13 cellular contexts compared by ENCODE assay signal in genomic region chr12:92028039-92028709, GRCh38.
A peak's percentile ranks its signal among the peaks of the same experiment; 100 is the strongest.
DNase-seq lines count a peak whose midpoint lies in the region; ATAC-seq, FAIRE-seq and TF ChIP-seq lines count a peak whose summit lies in the region.
"Had no signal": no experiment of that assay in that cellular context is flagged by ENCODE, and none has a peak within 500 bp of the region (broad histone marks: within the 10 kb centered on the region; RNA-seq: fewer than 3 reads in every experiment).

No MANE protein-coding gene starts in this region.

- H3K27me3 ChIP-seq in GM23248 (replicated peaks; ENCODE audit: insufficient read depth) = no peaks in the 10 kb centered on the region
- no peaks in the 10 kb centered on the region for H3K27me3 ChIP-seq in keratinocyte (ENCODE audit: control insufficient read depth, extremely low read depth, insufficient read depth, low read length)
- H3K27me3 ChIP-seq in mesendoderm (ENCODE audit: insufficient read depth, low read length, poor library complexity) = no peaks in the 10 kb centered on the region

- H3K9ac ChIP-seq in GM23248 (no peak overlapping the region), keratinocyte (ENCODE audit: control insufficient read depth, extremely low read depth, insufficient read depth, low read length) (no peak overlapping the region), mesendoderm (ENCODE audit: low read length) (no peak overlapping the region)

- H3K4me2 ChIP-seq in GM23248 (ENCODE audit: unreplicated experiment) (no peak overlapping the region), keratinocyte (ENCODE audit: control insufficient read depth, extremely low read depth, insufficient read depth, low read depth, low read length) (no peak overlapping the region), mesendoderm (ENCODE audit: low read length) (no peak overlapping the region)

- peak overlapping the region; percentile 63 for H3K27ac ChIP-seq in 22Rv1
- H3K27ac ChIP-seq in GM23248 = no peak overlapping the region
- H3K27ac ChIP-seq in keratinocyte (ENCODE audit: control insufficient read depth, insufficient read depth, low read length) = no peak overlapping the region
- H3K27ac ChIP-seq in mesendoderm (ENCODE audit: low read depth, low read length) = no peak overlapping the region

- dilution Hi-C loops in keratinocyte (cut with MboI; ENCODE audit: extremely low pct_ligation_motif_present, low sequenced_read_pairs) = no loop called here

- no peaks in the 10 kb centered on the region for H3F3A ChIP-seq in GM23248 (ENCODE audit: insufficient read depth)

- no peaks in the 10 kb centered on the region for H3K4me1 ChIP-seq in GM23248 (ENCODE audit: insufficient read depth)
- peaks cover 7% of the 10 kb centered on the region for H3K4me1 ChIP-seq in keratinocyte (ENCODE audit: control insufficient read depth, extremely low read depth, insufficient read depth, low read length)
- no peaks in the 10 kb centered on the region for H3K4me1 ChIP-seq in mesendoderm (ENCODE audit: control insufficient read depth, low read depth, low read length)

- no peak overlapping the region for H2BK15ac ChIP-seq in mesendoderm (replicated peaks; ENCODE audit: low read depth)

- H4K8ac ChIP-seq in mesendoderm (ENCODE audit: low read depth, low read length) = no peak overlapping the region

- no peak overlapping the region for H2AFZ ChIP-seq in GM23248
- H2AFZ ChIP-seq in keratinocyte (ENCODE audit: control insufficient read depth, low read length) = no peak overlapping the region

- no peaks in the 10 kb centered on the region for H3K79me1 ChIP-seq in mesendoderm (ENCODE audit: low read length)

- H3K4me3 ChIP-seq in GM23248 = no peak overlapping the region
- no peak overlapping the region for H3K4me3 ChIP-seq in keratinocyte (ENCODE audit: control insufficient read depth in 2 of 3, extremely low read depth in 1 of 3, insufficient read depth in 2 of 3, low read depth in 1 of 3, low read length in 3 of 3)
- H3K4me3 ChIP-seq in mesendoderm (ENCODE audit: low read length) = no peak overlapping the region

- H3K9me3 ChIP-seq in GM23248 (ENCODE audit: low read depth) = no peaks in the 10 kb centered on the region
- no peaks in the 10 kb centered on the region for H3K9me3 ChIP-seq in keratinocyte (ENCODE audit: control insufficient read depth, low read depth, low read length)

- DNase-seq in GM23248 = peak; percentile 47
- peak; percentile 79 for DNase-seq in amniotic epithelial cell (ENCODE audit: low read depth)
- no peak for DNase-seq in keratinocyte (ENCODE audit: low read depth, low spot score)
- DNase-seq in mesendoderm = no peak
- DNase-seq: activated naive CD8-positive, alpha-beta T cell treated with anti-CD3 and anti-CD28 coated beads, Interleukin-2, amount 10 ng/mL, durations not matched to agents 7 days and 5 days; NCI-H2029; posterior cingulate gyrus; RPMI8226; trophoblast cell had no signal

- no peaks in the 10 kb centered on the region for H3K9me1 ChIP-seq in keratinocyte (ENCODE audit: control insufficient read depth, extremely low read depth, insufficient read depth, low read length)

- TF ChIP-seq CTCF in 22Rv1 (IDR thresholded peaks at IDR 0.05) (no peak), keratinocyte (optimal IDR thresholded peaks at IDR 0.05 in 1 of 3, IDR thresholded peaks at IDR 0.05 in 1 of 3, conservative IDR thresholded peaks at IDR 0.05 in 1 of 3; ENCODE audit: extremely low read depth in 1 of 3, insufficient read depth in 2 of 3, low read length in 3 of 3) (no peak)

- H3K9me2 ChIP-seq in GM23248 (ENCODE audit: insufficient read depth) = no peaks in the 10 kb centered on the region

- H4K20me1 ChIP-seq in GM23248 (ENCODE audit: insufficient read depth) = no peaks in the 10 kb centered on the region
- H4K20me1 ChIP-seq in keratinocyte (ENCODE audit: control insufficient read depth, extremely low read depth, insufficient read depth, low read length) = no peaks in the 10 kb centered on the region

- no peak overlapping the region for H3K4ac ChIP-seq in mesendoderm (ENCODE audit: low read depth, low read length)

- in situ Hi-C loops in GM23248 (cut with MboI) = no loop called here

- ATAC-seq in GM19455 (IDR thresholded peaks at IDR 0.05; ENCODE audit: unreplicated experiment) = no peak
- ATAC-seq in esophagus mucosa = no peak
- no peak for ATAC-seq in HG02678 (IDR thresholded peaks at IDR 0.05; ENCODE audit: unreplicated experiment)

- H2AK5ac ChIP-seq in mesendoderm (ENCODE audit: low read length) = no peak overlapping the region

- H3K23ac ChIP-seq in mesendoderm (ENCODE audit: low read length) = no peak overlapping the region

- H3K79me2 ChIP-seq in GM23248 (ENCODE audit: insufficient read depth) (no peaks in the 10 kb centered on the region), keratinocyte (ENCODE audit: control insufficient read depth, insufficient read depth, low read length) (no peaks in the 10 kb centered on the region), mesendoderm (ENCODE audit: control insufficient read depth, insufficient read depth, low read length) (no peaks in the 10 kb centered on the region)

- no peak overlapping the region for H3K18ac ChIP-seq in mesendoderm (ENCODE audit: low read length)

- 59 to 61% methylated on average over 3 of the region's 3 CpGs for WGBS in GM23248 (ENCODE audit: low coverage in 1 of 2, low lambda C conversion rate in 2 of 2, missing lambda C conversion rate in 2 of 2), 2 experiments
- no CpG with 5 or more reads among the region's 3 CpGs for whole genome bisulfite sequencing in mesendoderm (ENCODE audit: extremely low coverage, insufficient coverage, low lambda C conversion rate)

- H3K36me3 ChIP-seq in GM23248 (ENCODE audit: low read depth) (no peaks in the 10 kb centered on the region), keratinocyte (ENCODE audit: control insufficient read depth in 2 of 2, extremely low read depth in 1 of 2, insufficient read depth in 2 of 2, low read length in 2 of 2) (no peaks in the 10 kb centered on the region), mesendoderm (ENCODE audit: control insufficient read depth, insufficient read depth, low read length) (no peaks in the 10 kb centered on the region)

- no peak overlapping the region for H3K56ac ChIP-seq in mesendoderm (ENCODE audit: low read length)

- H4K5ac ChIP-seq in mesendoderm (ENCODE audit: low read length) = no peak overlapping the region

- H2BK5ac ChIP-seq in mesendoderm (ENCODE audit: low read length) = no peak overlapping the region

- FAIRE-seq in keratinocyte (lab: Jason Lieb, UNC) = peak; percentile 62

- H2BK120ac ChIP-seq in mesendoderm (ENCODE audit: low read depth, low read length) = no peak overlapping the region

Comparison
In these comparisons a context has a peak if more than half of its experiments do, and no peak if none do; other contexts are left out.
1. DNase-seq: peak in GM23248 (single experiment) and amniotic epithelial cell (single experiment); none in keratinocyte (single experiment) and mesendoderm (single experiment).